In the genomic region with DNA sequence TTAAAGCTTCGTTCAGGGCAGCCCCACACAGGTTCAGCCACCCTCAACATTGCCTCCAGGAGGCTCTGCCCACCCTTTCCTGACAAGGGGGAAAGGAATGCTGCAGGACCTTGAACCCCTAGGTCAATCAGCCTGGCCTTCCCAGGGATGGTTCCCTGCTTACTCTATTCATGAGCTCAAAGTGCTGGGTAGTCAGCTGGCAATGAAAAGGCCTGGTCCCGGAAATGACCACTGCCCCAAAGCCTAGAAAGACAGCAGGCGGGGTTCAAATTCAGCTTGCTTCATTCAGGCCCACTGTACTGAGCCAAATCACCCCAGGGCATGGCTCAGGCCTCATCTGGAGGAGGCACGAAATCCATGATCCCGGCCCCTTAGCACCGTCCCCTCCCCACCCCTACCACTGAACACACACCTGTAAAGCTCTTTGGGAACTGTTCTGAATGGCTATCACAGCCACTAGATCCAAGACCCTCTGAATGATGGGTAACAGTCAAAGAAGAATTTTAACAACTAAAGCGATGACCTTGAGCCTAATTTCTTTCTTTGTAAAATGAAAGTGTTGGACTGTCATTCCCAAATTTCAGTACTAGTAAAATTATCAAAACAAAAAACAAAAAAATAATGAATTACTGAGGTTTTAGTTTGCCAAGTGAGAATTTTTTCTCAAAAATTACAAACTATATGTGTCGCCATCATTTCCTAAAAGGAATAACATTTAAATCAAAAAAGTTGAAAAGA, we compare ENCODE assay signal across 8 cellular contexts. TPM values are rescaled to one million over a fixed set of nuclear protein-coding genes. Genes with fewer than 3 reads are reported as not detected.
DNase-seq lines count a peak whose midpoint lies in the region; ATAC-seq and TF ChIP-seq lines count a peak whose summit lies in the region.

No MANE protein-coding gene starts in this region.

- DNase-seq in 8988T (peak; percentile 37), HFF-Myc (ENCODE audit: extremely low read depth, low read depth) (no peak), hepatocyte (ENCODE audit: low spot score) (peak; percentile 81), germinal center (ENCODE audit: low spot score) (no peak)
- no peak for DNase-seq in activated naive CD8-positive, alpha-beta T cell treated with anti-CD3 and anti-CD28 coated beads, Interleukin-2, amount 50 U/mL, for 24 hours

- peak overlapping the region; percentile 67 for H3K4me3 ChIP-seq in HFF-Myc (replicated peaks; ENCODE audit: low read depth, low read length)
- H3K4me3 ChIP-seq in hepatocyte, result peak overlapping the region; percentile 47
- H3K4me3 ChIP-seq in skeletal muscle satellite cell (ENCODE audit: low read length), result peak overlapping the region; percentile 96

- H3K9me2 ChIP-seq in hepatocyte (replicated peaks; ENCODE audit: insufficient read depth), result no peaks in the 10 kb centered on the region

- H3K9ac ChIP-seq in skeletal muscle satellite cell (ENCODE audit: low read depth, low read length), result peak overlapping the region; percentile 93

- H3K27ac Mint-ChIP-seq in activated naive CD8-positive, alpha-beta T cell treated with anti-CD3 and anti-CD28 coated beads, Interleukin-2, amount 50 U/mL, for 24 hours, result peak overlapping the region; percentile 97

- TF ChIP-seq CTCF in HFF-Myc (IDR thresholded peaks at IDR 0.05; ENCODE audit: low read depth, low read length, missing control alignments) (no peak), hepatocyte (IDR thresholded peaks at IDR 0.05; ENCODE audit: poor library complexity) (no peak)

- peak overlapping the region; percentile 69 for H2AFZ ChIP-seq in hepatocyte

- H3K4me1 ChIP-seq in hepatocyte (ENCODE audit: insufficient read depth), result peaks cover 8% of the 10 kb centered on the region
- peaks cover 24% of the 10 kb centered on the region for H3K4me1 ChIP-seq in skeletal muscle satellite cell (ENCODE audit: control insufficient read depth, insufficient read depth, low read length)

- H3K4me2 ChIP-seq in hepatocyte (peak overlapping the region; percentile 80), skeletal muscle satellite cell (ENCODE audit: low read length) (peak overlapping the region; percentile 93)

- H3K36me3 ChIP-seq in hepatocyte (replicated peaks; ENCODE audit: insufficient read depth, low read depth), result no peaks in the 10 kb centered on the region
- H3K36me3 ChIP-seq in skeletal muscle satellite cell (ENCODE audit: insufficient read depth, low read length), result no peaks in the 10 kb centered on the region

- H3K9me3 Mint-ChIP-seq in activated naive CD8-positive, alpha-beta T cell treated with anti-CD3 and anti-CD28 coated beads, Interleukin-2, amount 50 U/mL, for 24 hours, result no peaks in the 10 kb centered on the region

- H3K79me2 ChIP-seq in hepatocyte, result peaks cover 59% of the 10 kb centered on the region

- H3K36me3 Mint-ChIP-seq in activated naive CD8-positive, alpha-beta T cell treated with anti-CD3 and anti-CD28 coated beads, Interleukin-2, amount 50 U/mL, for 24 hours (ENCODE audit: low read depth), result peaks cover 2% of the 10 kb centered on the region

- no peaks in the 10 kb centered on the region for H3K27me3 ChIP-seq in hepatocyte
- H3K27me3 ChIP-seq in skeletal muscle satellite cell (ENCODE audit: control insufficient read depth, insufficient read depth, low read length), result no peaks in the 10 kb centered on the region

- no peak for ATAC-seq in activated naive CD8-positive, alpha-beta T cell treated with anti-CD3 and anti-CD28 coated beads, Interleukin-2, amount 50 U/mL, for 24 hours
- ATAC-seq in HG02678 (IDR thresholded peaks at IDR 0.05; ENCODE audit: unreplicated experiment), result no peak
- no peak for ATAC-seq in GM18517 (IDR thresholded peaks at IDR 0.05; ENCODE audit: unreplicated experiment)

- H4K20me1 ChIP-seq in hepatocyte (ENCODE audit: insufficient read depth, poor library complexity, severe bottlenecking), result peaks cover 31% of the 10 kb centered on the region

- peak overlapping the region; percentile 97 for H3K27ac ChIP-seq in hepatocyte

- H3K4me3 Mint-ChIP-seq in activated naive CD8-positive, alpha-beta T cell treated with anti-CD3 and anti-CD28 coated beads, Interleukin-2, amount 50 U/mL, for 24 hours, result peak overlapping the region; percentile 91

- WGBS in hepatocyte (ENCODE audit: low lambda C conversion rate, missing lambda C conversion rate), result 34% methylated on average over 8 of the region's 8 CpGs

- H3K4me1 Mint-ChIP-seq in activated naive CD8-positive, alpha-beta T cell treated with anti-CD3 and anti-CD28 coated beads, Interleukin-2, amount 50 U/mL, for 24 hours, result peaks cover 33% of the 10 kb centered on the region

- H3K27me3 Mint-ChIP-seq in activated naive CD8-positive, alpha-beta T cell treated with anti-CD3 and anti-CD28 coated beads, Interleukin-2, amount 50 U/mL, for 24 hours, result no peaks in the 10 kb centered on the region

- no peaks in the 10 kb centered on the region for H3K9me3 ChIP-seq in hepatocyte (ENCODE audit: low read depth)
- H3K9me3 ChIP-seq in skeletal muscle satellite cell (replicated peaks; ENCODE audit: low read length), result no peaks in the 10 kb centered on the region

RNA-seq across cellular contexts. Expression of a gene that starts 1.0 kb away (rescaled TPM):
- 24.9 and 28.7 TPM in 2 replicates for total RNA-seq in hepatocyte
- polyA plus RNA-seq in hepatocyte, result 21.7 and 31.9 TPM in 2 replicates
- total RNA-seq in skeletal muscle satellite cell (2012; rRNA removed), result 21.4 and 23.3 TPM in 2 replicates

RNA-seq across cellular contexts. Expression of a gene that starts 20.9 kb away (rescaled TPM):
- total RNA-seq in hepatocyte, result 12.0 and 16.7 TPM in 2 replicates
- 11.7 and 22.7 TPM in 2 replicates for polyA plus RNA-seq in hepatocyte
- 7.1 and 12.2 TPM in 2 replicates for total RNA-seq in skeletal muscle satellite cell (2012; rRNA removed)

RNA-seq across cellular contexts. Expression of a gene that starts 36.1 kb away (rescaled TPM):
- 72.4 and 93.2 TPM in 2 replicates for total RNA-seq in hepatocyte
- 138 and 150 TPM in 2 replicates for polyA plus RNA-seq in hepatocyte
- total RNA-seq in skeletal muscle satellite cell (2012; rRNA removed), result 91.1 and 153 TPM in 2 replicates

Comparison
In these comparisons a context has a peak if more than half of its experiments do, and no peak if none do; other contexts are left out.
1. DNase-seq: peak in 8988T (single experiment) and hepatocyte (single experiment); none in HFF-Myc (single experiment), activated naive CD8-positive, alpha-beta T cell treated with anti-CD3 and anti-CD28 coated beads, Interleukin-2, amount 50 U/mL, for 24 hours (single experiment) and germinal center (single experiment).
2. Peak in every context shown above with its lines, with median percentiles within 50 percentile points of each other: H3K4me3 ChIP-seq.